16 cellular contexts compared by ENCODE assay signal in genomic region chrX:28847423-28847822, GRCh38.
DNase-seq lines count a peak whose midpoint lies in the region; ATAC-seq, FAIRE-seq and TF ChIP-seq lines count a peak whose summit lies in the region.
"Had no signal": no experiment of that assay in that cellular context is flagged by ENCODE, and none has a peak within 500 bp of the region (broad histone marks: within the 10 kb centered on the region; RNA-seq: fewer than 3 reads in every experiment).

No MANE protein-coding gene starts in this region.

- no peaks in the 10 kb centered on the region for H3K9me3 Mint-ChIP-seq in astrocyte (ENCODE audit: unreplicated experiment)
- no peaks in the 10 kb centered on the region for H3K9me3 Mint-ChIP-seq in activated CD4-positive, alpha-beta T cell treated with anti-CD3 and anti-CD28 coated beads, Interleukin-2, amount 10 ng/mL, durations not matched to agents 24 days and 14 days

- H3K4me3 ChIP-seq in astrocyte (ENCODE audit: insufficient read depth, low read depth, low read length) (no peak overlapping the region), SK-N-SH (ENCODE audit: low read depth in 2 of 2, low read length in 1 of 2) (no peak overlapping the region)
- H3K4me3 ChIP-seq: BLaER1 had no signal

- DNase-seq in H4 (ENCODE audit: low spot score) = peak; percentile 8
- DNase-seq in astrocyte (ENCODE audit: low read depth) = peak; percentile 72
- peak; percentile 32 for DNase-seq in left cardiac atrium
- peak; percentile 31 to 94 (median 68) for DNase-seq in posterior cingulate gyrus
- DNase-seq in activated CD4-positive, alpha-beta T cell treated with anti-CD3 and anti-CD28 coated beads, Interleukin-2, amount 10 ng/mL, durations not matched to agents 24 days and 14 days = no peak
- DNase-seq in SK-N-SH = no peak
- no peak for DNase-seq in D341Med (ENCODE audit: low spot score)
- DNase-seq: activated naive CD8-positive, alpha-beta T cell treated with anti-CD3 and anti-CD28 coated beads for 36 hours; effector CD4-positive, alpha-beta T cell; naive B cell; NCI-H345; stimulated activated CD8-positive, alpha-beta memory T cell treated with anti-CD3 and anti-CD28 coated beads, Interleukin-4, amount 100 ng/mL, for 48 hours had no signal

- H3F3A ChIP-seq in SK-N-SH (replicated peaks; ENCODE audit: insufficient read depth) = no peaks in the 10 kb centered on the region

- H3K79me2 ChIP-seq in astrocyte (ENCODE audit: insufficient read depth, low read length) = no peaks in the 10 kb centered on the region
- no peaks in the 10 kb centered on the region for H3K79me2 ChIP-seq in SK-N-SH (ENCODE audit: insufficient read depth)

- peak in 1 of 2 donors; percentile 96 for ATAC-seq in left cardiac atrium
- no peak for ATAC-seq in GM18502 (IDR thresholded peaks at IDR 0.05; ENCODE audit: poor library complexity, unreplicated experiment)
- ATAC-seq: Panc1 had no signal

- H4K20me1 ChIP-seq in astrocyte (ENCODE audit: insufficient read depth, low read length) = no peaks in the 10 kb centered on the region
- no peaks in the 10 kb centered on the region for H4K20me1 ChIP-seq in SK-N-SH (ENCODE audit: insufficient read depth)
- H4K20me1 ChIP-seq: BLaER1 had no signal

- H3K27me3 ChIP-seq in astrocyte (ENCODE audit: insufficient read depth, low read length) (no peaks in the 10 kb centered on the region), SK-N-SH (ENCODE audit: insufficient read depth) (no peaks in the 10 kb centered on the region)
- H3K27me3 ChIP-seq: BLaER1 had no signal

- FAIRE-seq in astrocyte (lab: Jason Lieb, UNC) = no peak
- FAIRE-seq: TTC549 had no signal

- H3K27ac Mint-ChIP-seq in astrocyte (ENCODE audit: unreplicated experiment) = peak overlapping the region; percentile 68
- no peak overlapping the region for H3K27ac Mint-ChIP-seq in activated CD4-positive, alpha-beta T cell treated with anti-CD3 and anti-CD28 coated beads, Interleukin-2, amount 10 ng/mL, durations not matched to agents 24 days and 14 days
- H3K27ac Mint-ChIP-seq: activated naive CD8-positive, alpha-beta T cell treated with anti-CD3 and anti-CD28 coated beads for 36 hours; naive B cell had no signal

- H3K36me3 Mint-ChIP-seq in astrocyte (ENCODE audit: low read depth, unreplicated experiment) = no peaks in the 10 kb centered on the region
- no peaks in the 10 kb centered on the region for H3K36me3 Mint-ChIP-seq in activated CD4-positive, alpha-beta T cell treated with anti-CD3 and anti-CD28 coated beads, Interleukin-2, amount 10 ng/mL, durations not matched to agents 24 days and 14 days (ENCODE audit: low read depth)
- H3K36me3 Mint-ChIP-seq: activated naive CD8-positive, alpha-beta T cell treated with anti-CD3 and anti-CD28 coated beads for 36 hours; naive B cell had no signal

- H3K4me1 Mint-ChIP-seq in astrocyte (ENCODE audit: low read depth, unreplicated experiment) = no peaks in the 10 kb centered on the region
- H3K4me1 Mint-ChIP-seq in activated CD4-positive, alpha-beta T cell treated with anti-CD3 and anti-CD28 coated beads, Interleukin-2, amount 10 ng/mL, durations not matched to agents 24 days and 14 days = no peaks in the 10 kb centered on the region
- H3K4me1 Mint-ChIP-seq: activated naive CD8-positive, alpha-beta T cell treated with anti-CD3 and anti-CD28 coated beads for 36 hours; naive B cell had no signal

- no peaks in the 10 kb centered on the region for H3K9me2 ChIP-seq in SK-N-SH

- no peaks in the 10 kb centered on the region for H3K9me3 ChIP-seq in astrocyte (ENCODE audit: insufficient read depth, low read depth, low read length)
- no peaks in the 10 kb centered on the region for H3K9me3 ChIP-seq in SK-N-SH
- H3K9me3 ChIP-seq: BLaER1 had no signal

- no peaks in the 10 kb centered on the region for H3K4me1 ChIP-seq in astrocyte (ENCODE audit: insufficient read depth, low read length)
- no peaks in the 10 kb centered on the region for H3K4me1 ChIP-seq in SK-N-SH (ENCODE audit: control insufficient read depth in 1 of 2, insufficient read depth in 2 of 2, low read depth in 1 of 2, low read length in 1 of 2)
- H3K4me1 ChIP-seq: BLaER1 had no signal

- H3K27ac ChIP-seq in astrocyte (ENCODE audit: low read depth, low read length) (no peak overlapping the region), SK-N-SH (ENCODE audit: low read depth in 2 of 2, low read length in 1 of 2) (no peak overlapping the region)
- H3K27ac ChIP-seq: BLaER1 had no signal

- TF ChIP-seq CTCF in astrocyte (IDR thresholded peaks at IDR 0.05; ENCODE audit: insufficient read depth, low read depth, low read length) (no peak), SK-N-SH (IDR thresholded peaks at IDR 0.05) (no peak)

- H3K9ac ChIP-seq in astrocyte (ENCODE audit: low read length) (no peak overlapping the region), SK-N-SH (no peak overlapping the region)
- H3K9ac ChIP-seq: BLaER1 had no signal

- POLR2A ChIA-PET in SK-N-SH (lab: Yijun Ruan, JAX) = no interaction called here

- no peaks in the 10 kb centered on the region for H3K27me3 Mint-ChIP-seq in astrocyte (ENCODE audit: low read depth, unreplicated experiment)
- H3K27me3 Mint-ChIP-seq in activated CD4-positive, alpha-beta T cell treated with anti-CD3 and anti-CD28 coated beads, Interleukin-2, amount 10 ng/mL, durations not matched to agents 24 days and 14 days = no peaks in the 10 kb centered on the region
- H3K27me3 Mint-ChIP-seq: activated naive CD8-positive, alpha-beta T cell treated with anti-CD3 and anti-CD28 coated beads for 36 hours; naive B cell had no signal

- WGBS in SK-N-SH (ENCODE audit: low lambda C conversion rate) = 2% methylated on average over 3 of the region's 3 CpGs

- no peak overlapping the region for H2AFZ ChIP-seq in astrocyte (ENCODE audit: low read depth, low read length)
- no peak overlapping the region for H2AFZ ChIP-seq in SK-N-SH (ENCODE audit: low read depth)

- H3K4me2 ChIP-seq in astrocyte (ENCODE audit: low read length) = no peak overlapping the region
- H3K4me2 ChIP-seq in SK-N-SH = no peak overlapping the region
- H3K4me2 ChIP-seq: BLaER1 had no signal

- TF ChIP-seq EP300 in SK-N-SH (IDR thresholded peaks at IDR 0.05; ENCODE audit: borderline replicate concordance in 1 of 2, low read depth in 1 of 2, low read length in 1 of 2) = no peak

- no peak overlapping the region for H3K4me3 Mint-ChIP-seq in astrocyte (ENCODE audit: unreplicated experiment)
- H3K4me3 Mint-ChIP-seq in activated CD4-positive, alpha-beta T cell treated with anti-CD3 and anti-CD28 coated beads, Interleukin-2, amount 10 ng/mL, durations not matched to agents 24 days and 14 days = no peak overlapping the region
- H3K4me3 Mint-ChIP-seq: activated naive CD8-positive, alpha-beta T cell treated with anti-CD3 and anti-CD28 coated beads for 36 hours; naive B cell had no signal

- intact Hi-C loops in left cardiac atrium (cut with DNase I) (loop anchor here in 1 of 2 donors (5.0 kb wide), 1 partner anchor 235 kb away; no protein-coding TSS in a partner anchor), posterior cingulate gyrus (cut with DNase I) (no loop called here)
- intact Hi-C loops in activated CD4-positive, alpha-beta T cell treated with anti-CD3 and anti-CD28 coated beads, Interleukin-2, amount 10 ng/mL, durations not matched to agents 24 days and 14 days (cut with micrococcal nuclease) = no loop called here

- H3K36me3 ChIP-seq in astrocyte (ENCODE audit: insufficient read depth, low read length) (no peaks in the 10 kb centered on the region), SK-N-SH (replicated peaks in 1 of 2; ENCODE audit: control insufficient read depth in 1 of 2, insufficient read depth in 2 of 2, low read length in 1 of 2) (no peaks in the 10 kb centered on the region)
- H3K36me3 ChIP-seq: BLaER1 had no signal

- CTCF ChIA-PET in SK-N-SH (lab: Yijun Ruan, JAX) = no interaction called here

- TF ChIP-seq RAD21 in SK-N-SH (IDR thresholded peaks at IDR 0.05; ENCODE audit: low read length) = no peak

TF ChIP-seq in SK-N-SH, 30 proteins besides CTCF, POLR2A, EP300 and RAD21 (continues in another document):
- TF ChIP-seq GABPA (IDR thresholded peaks at IDR 0.05; ENCODE audit: low read depth) (no peak), RFX5 (IDR thresholded peaks at IDR 0.05; ENCODE audit: low read length) (no peak), EZH2phosphoT487 (IDR thresholded peaks at IDR 0.05; ENCODE audit: borderline replicate concordance, low read depth) (no peak), RXRA (IDR thresholded peaks at IDR 0.05; ENCODE audit: borderline replicate concordance, low read depth) (no peak), SIN3A (IDR thresholded peaks at IDR 0.05; ENCODE audit: borderline replicate concordance, low read depth, low read length) (no peak), NRF1 (IDR thresholded peaks at IDR 0.05; ENCODE audit: low read depth, low read length) (no peak), USF2 (IDR thresholded peaks at IDR 0.05; ENCODE audit: borderline replicate concordance, low read depth, low read length) (no peak)

Comparison
In these comparisons a context has a peak if more than half of its experiments do, and no peak if none do; other contexts are left out.
1. DNase-seq: peak in H4 (single experiment), astrocyte (single experiment), left cardiac atrium (single experiment) and posterior cingulate gyrus (10 of 10); none in activated CD4-positive, alpha-beta T cell treated with anti-CD3 and anti-CD28 coated beads, Interleukin-2, amount 10 ng/mL, durations not matched to agents 24 days and 14 days (single experiment), SK-N-SH (single experiment) and D341Med (single experiment).